ENCODE assay signal across 8 cellular contexts in the genomic region with DNA sequence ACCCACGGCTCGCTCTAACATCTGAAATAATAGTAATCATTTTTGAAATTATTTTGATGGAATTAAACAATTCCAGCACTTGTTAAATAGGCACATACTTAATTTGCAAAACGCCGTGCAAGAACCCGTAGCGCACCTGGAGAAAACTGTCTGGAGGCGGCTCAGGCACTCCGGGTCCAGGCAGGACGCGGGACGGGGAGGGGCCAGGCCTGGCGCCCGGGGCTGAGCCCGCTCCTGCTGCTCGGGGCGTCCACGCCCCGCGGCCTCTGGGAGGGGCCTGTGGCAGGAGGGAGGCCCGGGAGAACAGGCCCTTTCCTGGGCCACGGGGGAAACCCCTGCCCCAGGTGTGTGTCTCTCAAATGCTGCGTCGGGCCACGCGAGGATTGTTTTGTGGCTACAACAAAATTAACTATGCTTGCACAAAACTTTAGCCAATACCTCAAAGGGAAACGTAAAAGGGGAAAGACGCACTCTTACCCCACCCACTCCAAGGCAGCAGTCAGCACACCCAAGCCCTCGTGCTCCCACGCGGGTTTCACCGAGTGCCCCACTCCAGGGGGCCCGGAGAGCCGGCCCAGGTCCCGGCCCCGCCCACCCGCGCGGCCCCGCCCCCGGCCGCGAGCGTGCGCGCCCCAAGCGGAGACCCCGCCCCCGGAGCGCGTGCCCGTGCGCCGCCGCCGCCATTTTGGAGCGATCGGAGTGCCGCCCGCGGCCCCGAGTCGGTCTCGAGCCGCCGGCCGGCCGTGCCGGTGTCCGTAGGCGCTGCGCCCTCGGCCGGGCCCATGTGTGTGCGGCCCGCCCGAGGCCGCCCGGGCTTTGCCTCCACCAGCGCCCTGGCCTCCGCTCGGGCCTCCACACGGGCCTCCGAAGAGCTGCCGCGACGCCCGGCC. TPM values are rescaled to one million over a fixed set of nuclear protein-coding genes. Genes with fewer than 3 reads are reported as not detected.
DNase-seq lines count a peak whose midpoint lies in the region; ATAC-seq, FAIRE-seq and TF ChIP-seq lines count a peak whose summit lies in the region.

A gene with protein sequence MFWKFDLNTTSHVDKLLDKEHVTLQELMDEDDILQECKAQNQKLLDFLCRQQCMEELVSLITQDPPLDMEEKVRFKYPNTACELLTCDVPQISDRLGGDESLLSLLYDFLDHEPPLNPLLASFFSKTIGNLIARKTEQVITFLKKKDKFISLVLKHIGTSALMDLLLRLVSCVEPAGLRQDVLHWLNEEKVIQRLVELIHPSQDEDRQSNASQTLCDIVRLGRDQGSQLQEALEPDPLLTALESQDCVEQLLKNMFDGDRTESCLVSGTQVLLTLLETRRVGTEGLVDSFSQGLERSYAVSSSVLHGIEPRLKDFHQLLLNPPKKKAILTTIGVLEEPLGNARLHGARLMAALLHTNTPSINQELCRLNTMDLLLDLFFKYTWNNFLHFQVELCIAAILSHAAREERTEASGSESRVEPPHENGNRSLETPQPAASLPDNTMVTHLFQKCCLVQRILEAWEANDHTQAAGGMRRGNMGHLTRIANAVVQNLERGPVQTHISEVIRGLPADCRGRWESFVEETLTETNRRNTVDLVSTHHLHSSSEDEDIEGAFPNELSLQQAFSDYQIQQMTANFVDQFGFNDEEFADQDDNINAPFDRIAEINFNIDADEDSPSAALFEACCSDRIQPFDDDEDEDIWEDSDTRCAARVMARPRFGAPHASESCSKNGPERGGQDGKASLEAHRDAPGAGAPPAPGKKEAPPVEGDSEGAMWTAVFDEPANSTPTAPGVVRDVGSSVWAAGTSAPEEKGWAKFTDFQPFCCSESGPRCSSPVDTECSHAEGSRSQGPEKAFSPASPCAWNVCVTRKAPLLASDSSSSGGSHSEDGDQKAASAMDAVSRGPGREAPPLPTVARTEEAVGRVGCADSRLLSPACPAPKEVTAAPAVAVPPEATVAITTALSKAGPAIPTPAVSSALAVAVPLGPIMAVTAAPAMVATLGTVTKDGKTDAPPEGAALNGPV (plus strand): TSS at position 677 of the 890 bp plus-strand sequence. CDS start 50,582 bp downstream, outside the sequence.

- FAIRE-seq in bronchial epithelial cell (lab: Jason Lieb, UNC): no peak

- no peaks in the 10 kb centered on the region for H3K9me3 Mint-ChIP-seq in WTC11

- TF ChIP-seq RAD21 in HCT116 (IDR thresholded peaks at IDR 0.05; ENCODE audit: low read depth): no peak

- H2AFZ ChIP-seq in HCT116 (ENCODE audit: low read depth, low read length, poor library complexity, severe bottlenecking): no peak within 1 kb of the TSS

- peaks cover 4 to 12% of the 10 kb centered on the region in 2 experiments for H3K4me1 ChIP-seq in HCT116 (ENCODE audit: control insufficient read depth in 1 of 2, insufficient read depth in 2 of 2, low read length in 2 of 2)

- H3K4me1 Mint-ChIP-seq in WTC11: no peaks in the 10 kb centered on the region

- no peaks in the 10 kb centered on the region for H3K9me2 ChIP-seq in HCT116 (ENCODE audit: insufficient read depth)

- H3K4me3 ChIP-seq in GM12875 (ENCODE audit: low read depth, low read length) (peak within 1 kb of the TSS; percentile 77), HCT116 (replicated peaks in 1 of 2; ENCODE audit: low read depth in 1 of 2, low read length in 2 of 2) (peak within 1 kb of the TSS; percentile 57 to 73), NB4 (ENCODE audit: low read depth, low read length) (peak within 1 kb of the TSS; percentile 69), bronchial epithelial cell (ENCODE audit: low read depth, low read length) (peak within 1 kb of the TSS; percentile 73)

- H3K9ac ChIP-seq in HCT116 (ENCODE audit: low read length): peak within 1 kb of the TSS; percentile 90

- peaks cover 24% of the 10 kb centered on the region for H3K79me2 ChIP-seq in HCT116 (ENCODE audit: insufficient read depth, low read length)

- intact Hi-C loops in HCT116 (cut with micrococcal nuclease): loop anchor here (1.0 kb wide), 3 partner anchors 69 to 102 kb away; no protein-coding TSS in a partner anchor

- no peaks in the 10 kb centered on the region for H4K20me1 ChIP-seq in HCT116 (ENCODE audit: insufficient read depth)

- H3K27me3 ChIP-seq in HCT116 (ENCODE audit: insufficient read depth, low read length) (no peaks in the 10 kb centered on the region), bronchial epithelial cell (ENCODE audit: control insufficient read depth, insufficient read depth, low read length) (no peaks in the 10 kb centered on the region)

- H3K36me3 ChIP-seq in HCT116 (ENCODE audit: control insufficient read depth in 1 of 2, insufficient read depth in 2 of 2, low read length in 2 of 2) (no peaks in the 10 kb centered on the region; a peak in 1 of 4 replicates), bronchial epithelial cell (ENCODE audit: control insufficient read depth, insufficient read depth, low read length) (peaks cover 3% of the 10 kb centered on the region)

- BruUV-seq in HCT116 (replicated peaks; lab: Mats Ljungman, UMichigan): TSS peak; percentile 72

- H3K4me3 Mint-ChIP-seq in WTC11: peak within 1 kb of the TSS; percentile 81

- DNase-seq in HCT116 (ENCODE audit: low read depth, low spot score) (no peak), NB4 (ENCODE audit: low read depth) (peak; percentile 76), WTC11 (ENCODE audit: low spot score) (peak; percentile 78), bronchial epithelial cell (ENCODE audit: low read depth) (peak; percentile 47), inferior parietal cortex (ENCODE audit: extremely low spot score) (peak; percentile 70)
- peak; percentile 75 to 82 for DNase-seq in stimulated activated CD4-positive, alpha-beta T cell treated with anti-CD3 and anti-CD28 coated beads, Interleukin-12 subunit alpha, Interleukin-12 subunit beta, amount 100 ng/mL, for 24 hours (ENCODE audit: low read depth in 2 of 2)

- peak within 1 kb of the TSS; percentile 87 for H3K27ac ChIP-seq in HCT116 (ENCODE audit: low read depth, low read length)

- RAD21 ChIA-PET in HCT116 (lab: Charles Lee; ENCODE audit: low non-redundant PET in 1 of 2, low total read pairs in 2 of 2, uncharacterized antibody in 2 of 2, unreplicated experiment in 2 of 2): interaction anchor here (1.1 to 1.4 kb wide), 2 partner anchors 80 to 90 kb away, joined by 4 to 5 read pairs; no protein-coding TSS in a partner anchor

- TF ChIP-seq POLR2A in HCT116 (IDR thresholded peaks at IDR 0.05; ENCODE audit: borderline replicate concordance, extremely low read depth, insufficient read depth, insufficient read length) (no peak), NB4 (IDR thresholded peaks at IDR 0.05; ENCODE audit: extremely low read depth, insufficient read length) (peak; percentile 28)

- TF ChIP-seq CTCF in GM12875 (IDR thresholded peaks at IDR 0.05; ENCODE audit: borderline replicate concordance, insufficient read depth, low read depth, low read length): no peak
- TF ChIP-seq CTCF in HCT116 (IDR thresholded peaks at IDR 0.05 in 2 of 3, conservative IDR thresholded peaks at IDR 0.05 in 1 of 3; ENCODE audit: borderline replicate concordance in 1 of 3, insufficient read depth in 1 of 3, low read depth in 2 of 3, low read length in 2 of 3): no peak
- no peak for TF ChIP-seq CTCF in NB4 (IDR thresholded peaks at IDR 0.05; ENCODE audit: low read depth, low read length)
- no peak for TF ChIP-seq CTCF in WTC11 (IDR thresholded peaks at IDR 0.05)
- TF ChIP-seq CTCF in bronchial epithelial cell (IDR thresholded peaks at IDR 0.05; ENCODE audit: insufficient read depth, low read length, severe bottlenecking): no peak

- no peaks in the 10 kb centered on the region for H3K36me3 Mint-ChIP-seq in WTC11

- peak; percentile 92 for ATAC-seq in HCT116
- peak; percentile 85 for ATAC-seq in WTC11
- ATAC-seq in GM18519 (IDR thresholded peaks at IDR 0.05; ENCODE audit: low FRiP score, unreplicated experiment): no peak

- H3K27ac Mint-ChIP-seq in WTC11: peak within 1 kb of the TSS; percentile 91

- CTCF ChIA-PET in HCT116 (lab: Charles Lee) (interaction anchor here (0.7 to 2.7 kb wide), 9 partner anchors 12 to 91 kb away, joined by 3 to 17 read pairs (median 4); partner anchors contain the start of gene HDAC10), WTC11 (lab: Charles Lee) (interaction anchor here (0.7 to 2.6 kb wide), 24 partner anchors 10 to 220 kb away, joined by 3 to 19 read pairs (median 5); partner anchors contain the start of genes DENND6B, HDAC10, LMF2 and MAPK12)

- H3K27me3 Mint-ChIP-seq in WTC11 (ENCODE audit: low read depth): peaks cover 11% of the 10 kb centered on the region

- POLR2A ChIA-PET in HCT116 (lab: Charles Lee): no interaction called here
- POLR2A ChIA-PET in WTC11 (lab: Charles Lee): no interaction called here

- peaks cover 0 to 16% of the 10 kb centered on the region in 2 experiments; a peak in 1 of 4 replicates for H3K9me3 ChIP-seq in HCT116 (ENCODE audit: control insufficient read depth in 1 of 2, insufficient read depth in 1 of 2, low read depth in 1 of 2, low read length in 2 of 2)

- H3K4me2 ChIP-seq in HCT116 (ENCODE audit: low read length): peak within 1 kb of the TSS; percentile 93

TF ChIP-seq in HCT116, 20 proteins besides CTCF, POLR2A, EP300 and RAD21 (continues in another document):
- TF ChIP-seq JUND (IDR thresholded peaks at IDR 0.05) (no peak), CEBPB (IDR thresholded peaks at IDR 0.05; ENCODE audit: low read depth) (no peak), TCF7L2 (IDR thresholded peaks at IDR 0.05; ENCODE audit: borderline replicate concordance, extremely low read depth, insufficient read depth, insufficient read length) (no peak), SP1 (IDR thresholded peaks at IDR 0.05; ENCODE audit: low read depth) (no peak), CBX3 (IDR thresholded peaks at IDR 0.05; ENCODE audit: low read depth) (0 out of 2 replicates have a peak, but pooled peaks have one; percentile 9), SIN3A (IDR thresholded peaks at IDR 0.05; ENCODE audit: low read depth) (no peak; the same call in 1 of the 2 replicates)

TF ChIP-seq in WTC11, 78 proteins besides CTCF, POLR2A, EP300 and RAD21 (continues in another document):
- no peak for TF ChIP-seq EMX1 (CRISPR knock-in tag; IDR thresholded peaks at IDR 0.05)
- no peak for TF ChIP-seq NFE2L1 (CRISPR knock-in tag; IDR thresholded peaks at IDR 0.05)

RNA-seq across cellular contexts. Expression of the gene that starts here (rescaled TPM):
- total RNA-seq in HCT116 (2021; ENCODE audit: unreplicated experiment) (61.3 TPM), WTC11 (2021) (41.5 to 47.8 TPM (median 46.7 TPM) in 3 replicates), bronchial epithelial cell (50.5 and 57.5 TPM in 2 replicates)
- 52.7 and 53.5 TPM in 2 replicates for polyA plus RNA-seq in HCT116 (2012)
